ENCODE assay signal across 14 cellular contexts in the genomic region with DNA sequence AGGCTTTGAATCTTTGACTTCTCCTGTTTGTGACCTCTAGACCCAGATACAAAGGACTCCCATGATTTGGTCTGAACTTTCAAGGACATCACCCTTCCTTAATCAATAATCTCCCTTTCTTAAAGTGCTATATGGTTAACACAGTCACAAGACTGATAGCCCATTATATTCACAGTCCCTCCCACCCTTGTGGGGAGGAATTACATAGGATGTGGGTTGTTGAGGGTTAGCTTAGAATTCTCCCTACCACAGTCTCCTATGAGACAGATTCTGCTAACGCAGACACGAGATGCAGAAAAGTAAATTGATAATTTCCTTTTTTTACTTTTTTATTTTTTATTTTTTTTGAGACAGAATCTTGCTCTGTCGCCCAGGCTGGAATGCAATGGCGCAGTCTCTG. TPM values are rescaled to one million over a fixed set of nuclear protein-coding genes. Genes with fewer than 3 reads are reported as not detected.
DNase-seq lines count a peak whose midpoint lies in the region; ATAC-seq and TF ChIP-seq lines count a peak whose summit lies in the region.
"Not testable (repeated sequence)": the region's sequence is repeated elsewhere in the genome, so short reads cannot be mapped to it uniquely, and the experiment has no call there.
"Had no signal": no experiment of that assay in that cellular context is flagged by ENCODE, and none has a peak within 500 bp of the region (broad histone marks: within the 10 kb centered on the region; RNA-seq: fewer than 3 reads in every experiment).

No MANE protein-coding gene starts in this region.

- not testable (repeated sequence) for H3K36me3 Mint-ChIP-seq in central memory CD8-positive, alpha-beta T cell (ENCODE audit: insufficient read depth); effector memory CD8-positive, alpha-beta T cell (ENCODE audit: insufficient read depth); natural killer cell

- not testable (repeated sequence) for H3K9me3 Mint-ChIP-seq in central memory CD8-positive, alpha-beta T cell; effector memory CD8-positive, alpha-beta T cell; natural killer cell

- peak; percentile 66 for ATAC-seq in central memory CD8-positive, alpha-beta T cell (replicated peaks; ENCODE audit: extremely low read depth, poor library complexity, severe bottlenecking)
- ATAC-seq in effector memory CD8-positive, alpha-beta T cell (replicated peaks): peak; percentile 61
- peak; percentile 49 to 79 (median 56) for ATAC-seq in natural killer cell

- DNase-seq in central memory CD8-positive, alpha-beta T cell (ENCODE audit: low spot score in 2 of 2); effector memory CD8-positive, alpha-beta T cell; natural killer cell: not testable (repeated sequence)

- not testable (repeated sequence) for H3K27me3 Mint-ChIP-seq in central memory CD8-positive, alpha-beta T cell; effector memory CD8-positive, alpha-beta T cell; natural killer cell (ENCODE audit: low read depth in 2 of 2)

- not testable (repeated sequence) for TF ChIP-seq CTCF in natural killer cell (IDR thresholded peaks at IDR 0.05)

- intact Hi-C loops in natural killer cell (cut with micrococcal nuclease): not testable (repeated sequence)

- H3K4me3 Mint-ChIP-seq in central memory CD8-positive, alpha-beta T cell; effector memory CD8-positive, alpha-beta T cell; natural killer cell: not testable (repeated sequence)

- not testable (repeated sequence) for H3K4me1 Mint-ChIP-seq in central memory CD8-positive, alpha-beta T cell; effector memory CD8-positive, alpha-beta T cell (ENCODE audit: low read depth in 2 of 2); natural killer cell

- H3K27ac Mint-ChIP-seq in central memory CD8-positive, alpha-beta T cell (ENCODE audit: low read depth); effector memory CD8-positive, alpha-beta T cell; natural killer cell: not testable (repeated sequence)

RNA-seq across cellular contexts. Expression of gene CFC1B, which starts 33.2 kb away (rescaled TPM):
- total RNA-seq in natural killer cell: not detected
- total RNA-seq: A172; A673; B cell; Caco-2; Calu3; CD4-positive, alpha-beta memory T cell; CD4-positive, alpha-beta T cell; CD4-positive, CD25-positive, alpha-beta regulatory T cell; CD8-positive, alpha-beta memory T cell; CD8-positive, alpha-beta T cell; Daoy had no signal

RNA-seq across cellular contexts. Expression of gene POTEI, which starts 45.0 kb away (rescaled TPM):
- not detected for total RNA-seq in natural killer cell
- total RNA-seq: A172; A673; B cell; Calu3; CD4-positive, alpha-beta memory T cell; CD4-positive, alpha-beta T cell; CD4-positive, CD25-positive, alpha-beta regulatory T cell; CD8-positive, alpha-beta memory T cell; CD8-positive, alpha-beta T cell had no signal

RNA-seq across cellular contexts. Expression of gene CFC1, which starts 45.2 kb away (rescaled TPM):
- not detected for total RNA-seq in natural killer cell
- total RNA-seq: A172; A673; B cell; Caco-2; Calu3; CD4-positive, alpha-beta memory T cell; CD4-positive, alpha-beta T cell; CD4-positive, CD25-positive, alpha-beta regulatory T cell; CD8-positive, alpha-beta memory T cell; CD8-positive, alpha-beta T cell; Daoy had no signal

RNA-seq across cellular contexts. Expression of gene POTEJ, which starts 57.1 kb away (rescaled TPM):
- not detected for total RNA-seq in natural killer cell
- total RNA-seq: A172; A673; B cell; Caco-2; Calu3; CD4-positive, alpha-beta memory T cell; CD4-positive, alpha-beta T cell; CD4-positive, CD25-positive, alpha-beta regulatory T cell; CD8-positive, alpha-beta memory T cell; CD8-positive, alpha-beta T cell had no signal
